In genomic region chr4:109877400-109877799, GRCh38 we compare ENCODE assay signal across 18 cellular contexts. TPM values are rescaled to one million over a fixed set of nuclear protein-coding genes. Genes with fewer than 3 reads are reported as not detected.
A peak's percentile ranks its signal among the peaks of the same experiment; 100 is the strongest.
DNase-seq lines count a peak whose midpoint lies in the region; ATAC-seq and TF ChIP-seq lines count a peak whose summit lies in the region.
"Had no signal": no experiment of that assay in that cellular context is flagged by ENCODE, and none has a peak within 500 bp of the region (broad histone marks: within the 10 kb centered on the region; RNA-seq: fewer than 3 reads in every experiment).

No MANE protein-coding gene starts in this region.

- intact Hi-C loops in dorsolateral prefrontal cortex (cut with DNase I) = no loop called here

- CTCF ChIA-PET in GM10248 (lab: Yijun Ruan, JAX) = no interaction called here

- no peak overlapping the region for H3K27ac ChIP-seq in dorsolateral prefrontal cortex
- H3K27ac ChIP-seq: heart right ventricle, parathyroid adenoma, WERI-Rb-1 had no signal

- ATAC-seq in GM19043 (IDR thresholded peaks at IDR 0.05; ENCODE audit: low read depth, unreplicated experiment) = peak; percentile 71
- peak; percentile 86 for ATAC-seq in HG02571 (IDR thresholded peaks at IDR 0.05; ENCODE audit: unreplicated experiment)
- peak; percentile 94 for ATAC-seq in HG03175 (IDR thresholded peaks at IDR 0.05; ENCODE audit: unreplicated experiment)
- ATAC-seq: heart right ventricle had no signal

- POLR2A ChIA-PET in GM10248 (lab: Yijun Ruan, JAX) = no interaction called here

- H3K27me3 ChIP-seq in dorsolateral prefrontal cortex = no peaks in the 10 kb centered on the region
- H3K27me3 ChIP-seq: heart right ventricle had no signal

- peak; percentile 25 for DNase-seq in GM10248 (ENCODE audit: extremely low spot score)
- DNase-seq in hepatic stellate cell (ENCODE audit: low spot score) = no peak
- no peak for DNase-seq in activated gamma-delta T cell (lab: John Stamatoyannopoulos, UW)
- DNase-seq in dorsolateral prefrontal cortex = no peak
- DNase-seq in RPMI8226 = no peak
- DNase-seq: anterior cingulate cortex; effector CD4-positive, alpha-beta T cell; heart right ventricle; mammary epithelial cell; MM.1S; Right ventricle myocardium superior; stimulated activated CD4-positive, alpha-beta T cell treated with anti-CD3 and anti-CD28 coated beads, Interleukin-1b, Interleukin-23, amount 100 ng/mL, for 48 hours; stimulated activated naive CD4-positive, alpha-beta T cell treated with Interleukin-2 at 50 U/mL for 16 hours; WERI-Rb-1 had no signal

- H3K4me3 ChIP-seq in dorsolateral prefrontal cortex = no peak overlapping the region
- H3K4me3 ChIP-seq: heart right ventricle had no signal

- TF ChIP-seq CTCF in GM10248 (IDR thresholded peaks at IDR 0.05; ENCODE audit: control extremely low read depth, extremely low read depth, low read depth, missing control alignments) = no peak
- TF ChIP-seq CTCF in dorsolateral prefrontal cortex (IDR thresholded peaks at IDR 0.05 in 54 of 56, conservative IDR thresholded peaks at IDR 0.05 in 2 of 56; ENCODE audit: low read depth in 1 of 56, partially characterized antibody in 56 of 56) = no peak

RNA-seq across cellular contexts. Expression of gene LRIT3, which starts 29.5 kb away (rescaled TPM):
- 1 to 10 TPM in 83 of 120 experiments, under 1 TPM in 37; 0.19 to 2.4 (median 1.2) TPM for total RNA-seq in dorsolateral prefrontal cortex
- total RNA-seq: Right ventricle myocardium superior had no signal

RNA-seq across cellular contexts. Expression of gene EGF, which starts 35.3 kb away (rescaled TPM):
- 1 to 10 TPM; 1.2 to 8.8 (median 4.2) TPM for total RNA-seq in dorsolateral prefrontal cortex

RNA-seq across cellular contexts. Expression of gene RRH, which starts 49.6 kb away (rescaled TPM):
- total RNA-seq in dorsolateral prefrontal cortex = 1 to 10 TPM in 78 of 120 experiments, under 1 TPM in 40, not detected in 2; 0.42 to 2.8 (median 1.3) TPM
- total RNA-seq: heart right ventricle, Right ventricle myocardium superior had no signal
